Comparison of ENCODE assay signal across 9 cellular contexts in genomic region chr19:38974599-38975213, GRCh38. TPM values are rescaled to one million over a fixed set of nuclear protein-coding genes. Genes with fewer than 3 reads are reported as not detected.
DNase-seq lines count a peak whose midpoint lies in the region; ATAC-seq, FAIRE-seq and TF ChIP-seq lines count a peak whose summit lies in the region.
"Had no signal": no experiment of that assay in that cellular context is flagged by ENCODE, and none has a peak within 500 bp of the region (broad histone marks: within the 10 kb centered on the region; RNA-seq: fewer than 3 reads in every experiment).

No MANE protein-coding gene starts in this region.

- peak overlapping the region; percentile 49 for H2AFZ ChIP-seq in hepatocyte

- H3K27me3 ChIP-seq in hepatocyte (no peaks in the 10 kb centered on the region), sigmoid colon (no peaks in the 10 kb centered on the region)

- ATAC-seq in activated naive CD8-positive, alpha-beta T cell treated with anti-CD3 and anti-CD28 coated beads, Interleukin-2, amount 10 ng/mL, durations not matched to agents 7 days and 5 days (ENCODE audit: low read depth): no peak
- no peak for ATAC-seq in GM19455 (IDR thresholded peaks at IDR 0.05; ENCODE audit: unreplicated experiment)

- no peak overlapping the region for H3K27ac Mint-ChIP-seq in activated naive CD8-positive, alpha-beta T cell treated with anti-CD3 and anti-CD28 coated beads, Interleukin-2, amount 10 ng/mL, durations not matched to agents 7 days and 5 days
- no peak overlapping the region for H3K27ac Mint-ChIP-seq in activated T-helper 2 cell treated with anti-CD3 and anti-CD28 coated beads, Interferon-gamma antibody, Interleukin-2, Interleukin-4, amounts not matched to agents 10 μg/mL and 5 μg/mL and 100 μg/mL, durations not matched to agents 14 hours and 24 hours and 36 hours

- H3K36me3 Mint-ChIP-seq in activated naive CD8-positive, alpha-beta T cell treated with anti-CD3 and anti-CD28 coated beads, Interleukin-2, amount 10 ng/mL, durations not matched to agents 7 days and 5 days: no peaks in the 10 kb centered on the region
- no peaks in the 10 kb centered on the region for H3K36me3 Mint-ChIP-seq in activated T-helper 2 cell treated with anti-CD3 and anti-CD28 coated beads, Interferon-gamma antibody, Interleukin-2, Interleukin-4, amounts not matched to agents 10 μg/mL and 5 μg/mL and 100 μg/mL, durations not matched to agents 14 hours and 24 hours and 36 hours (ENCODE audit: low read depth)

- H3K4me1 ChIP-seq in hepatocyte (ENCODE audit: insufficient read depth) (peaks cover 24% of the 10 kb centered on the region), sigmoid colon (peaks cover 0 to 24% (median 21%) of the 10 kb centered on the region in 4 donors)

- H4K20me1 ChIP-seq in hepatocyte (ENCODE audit: insufficient read depth, poor library complexity, severe bottlenecking): no peaks in the 10 kb centered on the region

- intact Hi-C loops in sigmoid colon (cut with DNase I): no loop called here
- intact Hi-C loops in activated T-helper 2 cell treated with anti-CD3 and anti-CD28 coated beads, Interferon-gamma antibody, Interleukin-2, Interleukin-4, amounts not matched to agents 10 μg/mL and 5 μg/mL and 100 μg/mL, durations not matched to agents 14 hours and 24 hours and 36 hours (cut with micrococcal nuclease): loop anchor here (10.0 kb wide), 1 partner anchor 60 kb away; the partner anchor contains the start of gene FBXO27

- TF ChIP-seq EP300 in sigmoid colon (IDR thresholded peaks at IDR 0.05): no peak

- peaks cover 6% of the 10 kb centered on the region for H3K4me1 Mint-ChIP-seq in activated naive CD8-positive, alpha-beta T cell treated with anti-CD3 and anti-CD28 coated beads, Interleukin-2, amount 10 ng/mL, durations not matched to agents 7 days and 5 days
- H3K4me1 Mint-ChIP-seq in activated T-helper 2 cell treated with anti-CD3 and anti-CD28 coated beads, Interferon-gamma antibody, Interleukin-2, Interleukin-4, amounts not matched to agents 10 μg/mL and 5 μg/mL and 100 μg/mL, durations not matched to agents 14 hours and 24 hours and 36 hours (ENCODE audit: low read depth): peaks cover 27% of the 10 kb centered on the region

- peak overlapping the region; percentile 99 for H3K27ac ChIP-seq in hepatocyte
- peak overlapping the region; percentile 85 to 96 (median 90) for H3K27ac ChIP-seq in sigmoid colon

- H3K4me2 ChIP-seq in hepatocyte: peak overlapping the region; percentile 79

- no peak for TF ChIP-seq POLR2A in sigmoid colon (IDR thresholded peaks at IDR 0.05)

- peaks cover 34% of the 10 kb centered on the region for H3K27me3 Mint-ChIP-seq in activated naive CD8-positive, alpha-beta T cell treated with anti-CD3 and anti-CD28 coated beads, Interleukin-2, amount 10 ng/mL, durations not matched to agents 7 days and 5 days
- H3K27me3 Mint-ChIP-seq in activated T-helper 2 cell treated with anti-CD3 and anti-CD28 coated beads, Interferon-gamma antibody, Interleukin-2, Interleukin-4, amounts not matched to agents 10 μg/mL and 5 μg/mL and 100 μg/mL, durations not matched to agents 14 hours and 24 hours and 36 hours (ENCODE audit: low read depth): peaks cover 23% of the 10 kb centered on the region

- no peak for DNase-seq in activated naive CD8-positive, alpha-beta T cell treated with anti-CD3 and anti-CD28 coated beads, Interleukin-2, amount 10 ng/mL, durations not matched to agents 7 days and 5 days
- DNase-seq in hepatocyte (ENCODE audit: low spot score) (peak; percentile 19), sigmoid colon (no peak), HTR-8/SVneo (ENCODE audit: insufficient read length, low spot score) (no peak), UCSD-AML1 (lab: John Stamatoyannopoulos, UW; ENCODE audit: unreplicated experiment) (no peak)
- no peak for DNase-seq in activated T-helper 2 cell treated with anti-CD3 and anti-CD28 coated beads, Interferon-gamma antibody, Interleukin-2, Interleukin-4, amounts not matched to agents 10 μg/mL and 5 μg/mL and 100 μg/mL, durations not matched to agents 14 hours and 24 hours and 36 hours (ENCODE audit: low spot score)

- POLR2A ChIA-PET in activated naive CD8-positive, alpha-beta T cell treated with anti-CD3 and anti-CD28 coated beads, Interleukin-2, amount 10 ng/mL, durations not matched to agents 7 days and 5 days (lab: Charles Lee): no interaction called here

- peak overlapping the region; percentile 16 for H3K4me3 Mint-ChIP-seq in activated naive CD8-positive, alpha-beta T cell treated with anti-CD3 and anti-CD28 coated beads, Interleukin-2, amount 10 ng/mL, durations not matched to agents 7 days and 5 days
- no peak overlapping the region for H3K4me3 Mint-ChIP-seq in activated T-helper 2 cell treated with anti-CD3 and anti-CD28 coated beads, Interferon-gamma antibody, Interleukin-2, Interleukin-4, amounts not matched to agents 10 μg/mL and 5 μg/mL and 100 μg/mL, durations not matched to agents 14 hours and 24 hours and 36 hours (ENCODE audit: low read depth)

- no peaks in the 10 kb centered on the region for H3K9me2 ChIP-seq in hepatocyte (replicated peaks; ENCODE audit: insufficient read depth)

- 18% methylated on average over 19 of the region's 19 CpGs for WGBS in hepatocyte (ENCODE audit: low lambda C conversion rate, missing lambda C conversion rate)
- WGBS in sigmoid colon, 2 donors: 54 to 63% methylated on average over 19 of the region's 19 CpGs

- H3K9me3 ChIP-seq in hepatocyte (ENCODE audit: low read depth): no peaks in the 10 kb centered on the region
- H3K9me3 ChIP-seq in sigmoid colon: no peaks in the 10 kb centered on the region

- FAIRE-seq in HTR-8/SVneo (lab: Jason Lieb, UNC): no peak

- peaks cover 49% of the 10 kb centered on the region for H3K79me2 ChIP-seq in hepatocyte

- no peak for TF ChIP-seq CTCF in hepatocyte (IDR thresholded peaks at IDR 0.05; ENCODE audit: poor library complexity)
- no peak for TF ChIP-seq CTCF in sigmoid colon (IDR thresholded peaks at IDR 0.05)

- H3K9me3 Mint-ChIP-seq in activated naive CD8-positive, alpha-beta T cell treated with anti-CD3 and anti-CD28 coated beads, Interleukin-2, amount 10 ng/mL, durations not matched to agents 7 days and 5 days: no peaks in the 10 kb centered on the region
- peaks cover under 1% of the 10 kb centered on the region for H3K9me3 Mint-ChIP-seq in activated T-helper 2 cell treated with anti-CD3 and anti-CD28 coated beads, Interferon-gamma antibody, Interleukin-2, Interleukin-4, amounts not matched to agents 10 μg/mL and 5 μg/mL and 100 μg/mL, durations not matched to agents 14 hours and 24 hours and 36 hours

- H3K36me3 ChIP-seq in hepatocyte (replicated peaks; ENCODE audit: insufficient read depth, low read depth): no peaks in the 10 kb centered on the region
- no peaks in the 10 kb centered on the region for H3K36me3 ChIP-seq in sigmoid colon

- H3K4me3 ChIP-seq in GM08714 (ENCODE audit: low read length) (peak overlapping the region; percentile 4; the same call in 1 of the 2 replicates), hepatocyte (peak overlapping the region; percentile 71), sigmoid colon (peak overlapping the region; percentile 56 to 68 (median 64))

RNA-seq across cellular contexts. Expression of gene FBXO17, which starts 0.8 kb away (rescaled TPM):
- not detected for total RNA-seq in activated naive CD8-positive, alpha-beta T cell treated with anti-CD3 and anti-CD28 coated beads, Interleukin-2, amount 10 ng/mL, durations not matched to agents 7 days and 5 days
- total RNA-seq in hepatocyte (41.9 and 48.4 TPM in 2 replicates), sigmoid colon (10 to 100 TPM; 20.3 to 28.6 (median 25.9) TPM)
- polyA plus RNA-seq in hepatocyte (49.4 and 59.9 TPM in 2 replicates), sigmoid colon (1 to 10 TPM; 1.6 to 4.8 (median 3.3) TPM)
- total RNA-seq in activated T-helper 2 cell treated with anti-CD3 and anti-CD28 coated beads, Interferon-gamma antibody, Interleukin-2, Interleukin-4, amounts not matched to agents 10 μg/mL and 5 μg/mL and 100 μg/mL, durations not matched to agents 14 hours and 24 hours and 36 hours: not detected in 2 replicates
- total RNA-seq: OCI-LY7 had no signal

RNA-seq across cellular contexts. Expression of gene MRPS12, which starts 44.0 kb away (rescaled TPM):
- total RNA-seq in activated naive CD8-positive, alpha-beta T cell treated with anti-CD3 and anti-CD28 coated beads, Interleukin-2, amount 10 ng/mL, durations not matched to agents 7 days and 5 days: 10 to 100 TPM; 36.7 to 47.5 TPM
- 35.8 and 43.4 TPM in 2 replicates for total RNA-seq in hepatocyte
- 61.1 and 66.8 TPM in 2 replicates for polyA plus RNA-seq in hepatocyte
- 10 to 100 TPM; 25.0 to 30.7 (median 27.5) TPM for total RNA-seq in sigmoid colon
- 10 to 100 TPM; 58.9 to 74.4 (median 73.2) TPM for polyA plus RNA-seq in sigmoid colon
- total RNA-seq in activated T-helper 2 cell treated with anti-CD3 and anti-CD28 coated beads, Interferon-gamma antibody, Interleukin-2, Interleukin-4, amounts not matched to agents 10 μg/mL and 5 μg/mL and 100 μg/mL, durations not matched to agents 14 hours and 24 hours and 36 hours: 93.5 and 95.3 TPM in 2 replicates

RNA-seq across cellular contexts. Expression of gene SARS2, which starts 44.1 kb away (rescaled TPM):
- 10 to 100 TPM; 35.6 to 40.7 TPM for total RNA-seq in activated naive CD8-positive, alpha-beta T cell treated with anti-CD3 and anti-CD28 coated beads, Interleukin-2, amount 10 ng/mL, durations not matched to agents 7 days and 5 days
- total RNA-seq in hepatocyte (24.2 and 27.3 TPM in 2 replicates), sigmoid colon (10 to 100 TPM in 2 of 4 donors, 1 to 10 TPM in 2; 7.4 to 32.7 (median 12.2) TPM)
- polyA plus RNA-seq in hepatocyte (47.7 and 67.6 TPM in 2 replicates), sigmoid colon (10 to 100 TPM; 14.4 to 38.9 (median 15.3) TPM)
- 41.1 and 45.2 TPM in 2 replicates for total RNA-seq in activated T-helper 2 cell treated with anti-CD3 and anti-CD28 coated beads, Interferon-gamma antibody, Interleukin-2, Interleukin-4, amounts not matched to agents 10 μg/mL and 5 μg/mL and 100 μg/mL, durations not matched to agents 14 hours and 24 hours and 36 hours

RNA-seq across cellular contexts. Expression of gene FBXO27, which starts 57.6 kb away (rescaled TPM):
- not detected for total RNA-seq in activated naive CD8-positive, alpha-beta T cell treated with anti-CD3 and anti-CD28 coated beads, Interleukin-2, amount 10 ng/mL, durations not matched to agents 7 days and 5 days
- total RNA-seq in hepatocyte (6.7 and 15.2 TPM in 2 replicates), sigmoid colon (10 to 100 TPM in 1 of 4 donors, 1 to 10 TPM in 3; 3.0 to 17.7 (median 3.7) TPM)
- polyA plus RNA-seq in hepatocyte (10.3 and 11.0 TPM in 2 replicates), sigmoid colon (1 to 10 TPM in 2 of 3 donors, under 1 TPM in 1; 0.23 to 1.3 (median 1.2) TPM)
- total RNA-seq in activated T-helper 2 cell treated with anti-CD3 and anti-CD28 coated beads, Interferon-gamma antibody, Interleukin-2, Interleukin-4, amounts not matched to agents 10 μg/mL and 5 μg/mL and 100 μg/mL, durations not matched to agents 14 hours and 24 hours and 36 hours: 0.57 and 0.84 TPM in 2 replicates

Comparison
In these comparisons a context has a peak if more than half of its experiments do, and no peak if none do; other contexts are left out.
1. H3K4me3 ChIP-seq: peak in every context shown above with its lines; median percentile 71 in hepatocyte; 64 in sigmoid colon; 4 in GM08714.
2. RNA of gene FBXO17, which starts 0.8 kb away (total RNA-seq): 41.9 to 48.4 TPM in hepatocyte and 20.3 to 28.6 TPM in sigmoid colon; not detected in activated naive CD8-positive, alpha-beta T cell treated with anti-CD3 and anti-CD28 coated beads, Interleukin-2, amount 10 ng/mL, durations not matched to agents 7 days and 5 days and not detected in activated T-helper 2 cell treated with anti-CD3 and anti-CD28 coated beads, Interferon-gamma antibody, Interleukin-2, Interleukin-4, amounts not matched to agents 10 μg/mL and 5 μg/mL and 100 μg/mL, durations not matched to agents 14 hours and 24 hours and 36 hours; every median in the first group is over 10 times any median in the second.